ENCODE assay signal across 1 cellular context in the genomic region with DNA sequence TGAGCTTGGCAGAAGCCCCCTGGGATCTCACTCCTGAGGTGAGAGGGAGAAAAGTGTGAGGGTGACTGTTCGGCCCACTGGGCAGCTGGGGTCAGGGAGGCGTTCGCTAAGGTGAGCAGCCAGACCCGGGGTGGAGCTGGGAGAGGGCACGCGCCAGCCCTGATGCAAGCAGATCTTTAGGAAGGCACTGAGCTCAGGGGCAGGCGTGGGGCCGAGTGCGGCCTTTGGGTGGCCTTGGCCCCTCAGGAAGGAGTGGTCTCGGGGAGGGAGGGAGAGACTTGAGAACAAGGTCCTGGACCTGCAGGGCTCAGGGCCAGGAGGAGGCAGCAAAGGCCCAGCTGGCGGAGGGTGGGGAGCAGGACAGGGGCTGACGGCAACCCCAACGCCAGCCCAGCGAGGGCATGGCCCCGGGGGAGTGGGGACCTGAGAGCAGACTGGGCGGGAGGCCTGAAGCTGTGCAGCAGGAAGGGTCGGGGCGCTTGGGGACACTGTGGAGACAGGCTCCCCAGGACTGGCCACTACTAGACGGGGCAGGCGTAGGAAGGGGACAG.
TF ChIP-seq lines count a peak whose summit lies in the region.

No MANE protein-coding gene starts in this region.

TF ChIP-seq in WTC11, 78 proteins besides CTCF, POLR2A, EP300 and RAD21 (continued from another document):
- TF ChIP-seq, protein P1, sequence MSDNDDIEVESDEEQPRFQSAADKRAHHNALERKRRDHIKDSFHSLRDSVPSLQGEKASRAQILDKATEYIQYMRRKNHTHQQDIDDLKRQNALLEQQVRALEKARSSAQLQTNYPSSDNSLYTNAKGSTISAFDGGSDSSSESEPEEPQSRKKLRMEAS (CRISPR knock-in tag; IDR thresholded peaks at IDR 0.05): no peak
- no peak for TF ChIP-seq NFE2L1 (CRISPR knock-in tag; IDR thresholded peaks at IDR 0.05)
- TF ChIP-seq, protein P2, sequence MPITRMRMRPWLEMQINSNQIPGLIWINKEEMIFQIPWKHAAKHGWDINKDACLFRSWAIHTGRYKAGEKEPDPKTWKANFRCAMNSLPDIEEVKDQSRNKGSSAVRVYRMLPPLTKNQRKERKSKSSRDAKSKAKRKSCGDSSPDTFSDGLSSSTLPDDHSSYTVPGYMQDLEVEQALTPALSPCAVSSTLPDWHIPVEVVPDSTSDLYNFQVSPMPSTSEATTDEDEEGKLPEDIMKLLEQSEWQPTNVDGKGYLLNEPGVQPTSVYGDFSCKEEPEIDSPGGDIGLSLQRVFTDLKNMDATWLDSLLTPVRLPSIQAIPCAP (CRISPR knock-in tag; IDR thresholded peaks at IDR 0.05): no peak
- no peak for TF ChIP-seq CREB1 (CRISPR knock-in tag; IDR thresholded peaks at IDR 0.05)
- no peak for TF ChIP-seq ZNF263 (CRISPR knock-in tag; IDR thresholded peaks at IDR 0.05; ENCODE audit: low read depth)
- TF ChIP-seq, protein P3, sequence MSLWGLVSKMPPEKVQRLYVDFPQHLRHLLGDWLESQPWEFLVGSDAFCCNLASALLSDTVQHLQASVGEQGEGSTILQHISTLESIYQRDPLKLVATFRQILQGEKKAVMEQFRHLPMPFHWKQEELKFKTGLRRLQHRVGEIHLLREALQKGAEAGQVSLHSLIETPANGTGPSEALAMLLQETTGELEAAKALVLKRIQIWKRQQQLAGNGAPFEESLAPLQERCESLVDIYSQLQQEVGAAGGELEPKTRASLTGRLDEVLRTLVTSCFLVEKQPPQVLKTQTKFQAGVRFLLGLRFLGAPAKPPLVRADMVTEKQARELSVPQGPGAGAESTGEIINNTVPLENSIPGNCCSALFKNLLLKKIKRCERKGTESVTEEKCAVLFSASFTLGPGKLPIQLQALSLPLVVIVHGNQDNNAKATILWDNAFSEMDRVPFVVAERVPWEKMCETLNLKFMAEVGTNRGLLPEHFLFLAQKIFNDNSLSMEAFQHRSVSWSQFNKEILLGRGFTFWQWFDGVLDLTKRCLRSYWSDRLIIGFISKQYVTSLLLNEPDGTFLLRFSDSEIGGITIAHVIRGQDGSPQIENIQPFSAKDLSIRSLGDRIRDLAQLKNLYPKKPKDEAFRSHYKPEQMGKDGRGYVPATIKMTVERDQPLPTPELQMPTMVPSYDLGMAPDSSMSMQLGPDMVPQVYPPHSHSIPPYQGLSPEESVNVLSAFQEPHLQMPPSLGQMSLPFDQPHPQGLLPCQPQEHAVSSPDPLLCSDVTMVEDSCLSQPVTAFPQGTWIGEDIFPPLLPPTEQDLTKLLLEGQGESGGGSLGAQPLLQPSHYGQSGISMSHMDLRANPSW (CRISPR knock-in tag; conservative IDR thresholded peaks at IDR 0.05; ENCODE audit: low read depth): no peak
- TF ChIP-seq TP53 (CRISPR knock-in tag; IDR thresholded peaks at IDR 0.05): no peak
- no peak for TF ChIP-seq KAT7 (CRISPR knock-in tag; IDR thresholded peaks at IDR 0.05; ENCODE audit: borderline replicate concordance)
